In genomic region chr20:461254-462198, GRCh38 we compare ENCODE assay signal across 8 cellular contexts. TPM values are rescaled to one million over a fixed set of nuclear protein-coding genes. Genes with fewer than 3 reads are reported as not detected.
DNase-seq lines count a peak whose midpoint lies in the region; ATAC-seq, FAIRE-seq and TF ChIP-seq lines count a peak whose summit lies in the region.

No MANE protein-coding gene starts in this region.

- intact Hi-C loops in kidney (cut with DNase I): no loop called here

- peaks cover 5 to 10% of the 10 kb centered on the region in 2 donors for H3K4me1 ChIP-seq in kidney (ENCODE audit: control insufficient read depth in 1 of 2, insufficient read depth in 1 of 2, low read depth in 1 of 2, low read length in 2 of 2)

- ATAC-seq in GM21619 (IDR thresholded peaks at IDR 0.05; ENCODE audit: unreplicated experiment): peak; percentile 38

- H3K9ac ChIP-seq in kidney (ENCODE audit: low read length in 2 of 2): peak overlapping the region; percentile 30 to 87

- peak overlapping the region; percentile 65 to 93 for H3K4me3 ChIP-seq in kidney (ENCODE audit: low read length in 2 of 2)

- FAIRE-seq in kidney (lab: Jason Lieb, UNC): no peak

- peak overlapping the region; percentile 77 to 86 for H3K27ac ChIP-seq in kidney (ENCODE audit: low read depth in 2 of 2, low read length in 2 of 2)

- H3K36me3 ChIP-seq in kidney (ENCODE audit: control insufficient read depth in 1 of 2, insufficient read depth in 2 of 2, low read length in 2 of 2): no peaks in the 10 kb centered on the region

- in situ Hi-C loops in G401 (cut with HindIII; ENCODE audit: low sequenced_read_pairs) (no loop called here), T47D (cut with HindIII; ENCODE audit: low pct_unique_long_range_greater_than_20kb, low sequenced_read_pairs) (no loop called here)

- TF ChIP-seq CTCF in kidney (IDR thresholded peaks at IDR 0.05; ENCODE audit: borderline replicate concordance, extremely low read depth, insufficient read depth): no peak

- no peaks in the 10 kb centered on the region for H3K9me3 ChIP-seq in kidney (ENCODE audit: control insufficient read depth in 1 of 2, low read length in 2 of 2)

- DNase-seq in G401 (ENCODE audit: low spot score): peak; percentile 32
- peak; percentile 47 for DNase-seq in HuH-7 (ENCODE audit: low spot score)
- peak in 4 of 5 experiments; percentile 18 to 68 (median 36) for DNase-seq in T-helper 2 cell
- DNase-seq in T47D (ENCODE audit: low read depth in 1 of 2, low spot score in 1 of 2): peak; percentile 40 to 48
- DNase-seq in kidney: peak; percentile 84
- peak; percentile 18 to 36 for DNase-seq in stimulated activated CD4-positive, alpha-beta T cell treated with anti-CD3 and anti-CD28 coated beads, Interleukin-1b, Interleukin-23, amount 100 ng/mL, for 4 hours (ENCODE audit: low read depth in 2 of 2)
- DNase-seq in T1000 (lab: John Stamatoyannopoulos, UW): no peak

RNA-seq across cellular contexts. Expression of gene TBC1D20, which starts 0.8 kb away (rescaled TPM):
- 13.5 and 17.4 TPM in 2 replicates for total RNA-seq in G401 (2014; rRNA removed; shearing (Covaris generic))
- 26.2 TPM for total RNA-seq in kidney
- 19.5 TPM for polyA plus RNA-seq in kidney (ENCODE audit: insufficient read depth, low read depth, low replicate concordance)

RNA-seq across cellular contexts. Expression of gene RBCK1, which starts 53.4 kb away (rescaled TPM):
- total RNA-seq in G401 (2014; rRNA removed; shearing (Covaris generic)): 52.4 and 58.5 TPM in 2 replicates
- total RNA-seq in kidney: 93.6 TPM
- 73.0 TPM for polyA plus RNA-seq in kidney (ENCODE audit: insufficient read depth, low read depth, low replicate concordance)
